30 cellular contexts compared by ENCODE assay signal in the genomic region with DNA sequence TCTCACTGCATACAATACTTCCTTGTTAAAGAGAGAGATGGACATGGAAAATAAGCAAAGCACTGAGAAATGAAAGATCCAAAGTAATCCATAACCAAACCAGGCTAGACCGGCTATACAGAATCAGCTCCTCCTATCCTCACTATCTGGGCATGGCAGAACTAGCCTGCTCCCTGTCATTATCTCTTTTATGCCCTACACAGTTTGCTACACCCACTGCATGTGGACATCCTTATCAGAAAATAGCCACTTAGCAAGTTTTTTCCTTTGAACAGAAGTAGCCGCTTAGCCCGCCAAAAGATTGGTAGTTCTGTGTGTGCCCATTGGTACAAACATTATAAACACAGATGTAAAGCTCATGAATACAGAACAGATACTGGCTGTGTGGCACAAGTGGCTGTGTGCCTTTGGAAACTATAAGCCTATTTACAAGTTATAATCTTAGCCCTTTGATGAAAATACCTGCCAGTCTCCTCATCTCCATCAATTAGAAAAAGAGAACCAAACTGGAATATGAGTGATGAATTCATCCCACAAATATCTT. TPM values are rescaled to one million over a fixed set of nuclear protein-coding genes. Genes with fewer than 3 reads are reported as not detected.
"Had no signal": no experiment of that assay in that cellular context is flagged by ENCODE, and none has a peak within 500 bp of the region (broad histone marks: within the 10 kb centered on the region; RNA-seq: fewer than 3 reads in every experiment).

No MANE protein-coding gene starts in this region.

- H3K9me3 ChIP-seq: ascending aorta, body of pancreas had no signal

- H3K27ac Mint-ChIP-seq: activated B cell treated with CpG ODN at 0.5 μM for 24 hours; activated CD4-positive, alpha-beta T cell treated with anti-CD3 and anti-CD28 coated beads, Interleukin-2, amount 10 ng/mL, durations not matched to agents 24 days and 14 days; activated CD8-positive, alpha-beta memory T cell treated with anti-CD3 and anti-CD28 coated beads, Interleukin-2, amount 10 ng/mL, durations not matched to agents 7 days and 5 days; activated naive CD4-positive, alpha-beta T cell treated with anti-CD3 and anti-CD28 coated beads, Interleukin-2, amount 50 U/mL, for 72 hours; activated naive CD8-positive, alpha-beta T cell treated with anti-CD3 and anti-CD28 coated beads, Interleukin-2, amount 50 U/mL, for 24 hours; activated T-cell treated with anti-CD3 and anti-CD28 coated beads, Interleukin-2, amount 50 U/mL, for 24 hours had no signal

- H3K27me3 ChIP-seq: ascending aorta, body of pancreas had no signal

- H3K4me1 ChIP-seq: body of pancreas had no signal

- H3K36me3 ChIP-seq: ascending aorta had no signal

- H3K9me3 Mint-ChIP-seq: activated B cell treated with CpG ODN at 0.5 μM for 24 hours; activated CD4-positive, alpha-beta T cell treated with anti-CD3 and anti-CD28 coated beads, Interleukin-2, amount 10 ng/mL, durations not matched to agents 24 days and 14 days; activated naive CD8-positive, alpha-beta T cell treated with anti-CD3 and anti-CD28 coated beads, Interleukin-2, amount 50 U/mL, for 24 hours; activated T-cell treated with anti-CD3 and anti-CD28 coated beads, Interleukin-2, amount 50 U/mL, for 24 hours; central memory CD8-positive, alpha-beta T cell had no signal

- H3K27ac ChIP-seq: ascending aorta, body of pancreas had no signal

- ATAC-seq: activated CD8-positive, alpha-beta memory T cell treated with anti-CD3 and anti-CD28 coated beads, Interleukin-2, amount 10 ng/mL, durations not matched to agents 7 days and 5 days; activated naive CD4-positive, alpha-beta T cell treated with anti-CD3 and anti-CD28 coated beads, Interleukin-2, amount 50 U/mL, for 72 hours; activated naive CD8-positive, alpha-beta T cell treated with anti-CD3 and anti-CD28 coated beads, Interleukin-2, amount 50 U/mL, for 24 hours; body of pancreas; PC-3 had no signal

- H3K36me3 Mint-ChIP-seq: activated CD8-positive, alpha-beta memory T cell treated with anti-CD3 and anti-CD28 coated beads, Interleukin-2, amount 10 ng/mL, durations not matched to agents 7 days and 5 days; activated naive CD4-positive, alpha-beta T cell treated with anti-CD3 and anti-CD28 coated beads, Interleukin-2, amount 50 U/mL, for 72 hours had no signal

- H3K4me3 Mint-ChIP-seq: activated B cell treated with CpG ODN at 0.5 μM for 24 hours; activated CD4-positive, alpha-beta T cell treated with anti-CD3 and anti-CD28 coated beads, Interleukin-2, amount 10 ng/mL, durations not matched to agents 24 days and 14 days; activated CD8-positive, alpha-beta memory T cell treated with anti-CD3 and anti-CD28 coated beads, Interleukin-2, amount 10 ng/mL, durations not matched to agents 7 days and 5 days; activated naive CD8-positive, alpha-beta T cell treated with anti-CD3 and anti-CD28 coated beads, Interleukin-2, amount 50 U/mL, for 24 hours; activated T-cell treated with anti-CD3 and anti-CD28 coated beads, Interleukin-2, amount 50 U/mL, for 24 hours; central memory CD8-positive, alpha-beta T cell had no signal

- H3K4me3 ChIP-seq: ascending aorta, body of pancreas had no signal

- DNase-seq: activated B cell treated with CpG ODN at 0.5 μM for 24 hours; activated CD4-positive, alpha-beta T cell treated with anti-CD3 and anti-CD28 coated beads for 1 hour; activated CD4-positive, alpha-beta T cell treated with anti-CD3 and anti-CD28 coated beads, Interleukin-2, amount 10 ng/mL, durations not matched to agents 24 days and 14 days; activated CD4-positive, alpha-beta T cell treated with anti-CD3 and anti-CD28 coated beads, Interleukin-2, amount 50 U/mL, for 48 hours; activated CD8-positive, alpha-beta memory T cell treated with anti-CD3 and anti-CD28 coated beads, Interleukin-2, amount 10 ng/mL, durations not matched to agents 7 days and 5 days; activated effector memory CD4-positive, alpha-beta T cell treated with anti-CD3 and anti-CD28 coated beads, Interleukin-2, amount 50 U/mL, for 16 hours; activated naive CD4-positive, alpha-beta T cell treated with Interleukin-2 at 50 U/mL for 16 hours; activated naive CD8-positive, alpha-beta T cell treated with anti-CD3 and anti-CD28 coated beads, Interleukin-2, amount 50 U/mL, for 24 hours; activated T-cell treated with anti-CD3 and anti-CD28 coated beads, Interleukin-2, amount 50 U/mL, for 24 hours; amniotic stem cell; body of pancreas; KG1; NCI-H1092; NCI-H1417; NCI-H2029; NCI-H2171 treated with DMSO at 0.1 percent for 48 hours; NCI-H345; NCI-H510A; NCI-H526 treated with DMSO at 0.1 percent for 48 hours; NK-92 treated with Interleukin-12 subunit alpha and Interleukin-12 subunit beta, amount 100 ng/mL, for 24 hours; PC-3; SHP77 treated with DMSO at 0.1 percent for 48 hours; T-helper 1 cell had no signal

RNA-seq across cellular contexts. Expression of a gene that starts 34.6 kb away (rescaled TPM):
- total RNA-seq: activated CD4-positive, alpha-beta T cell treated with anti-CD3 and anti-CD28 coated beads, Interleukin-2, amount 10 ng/mL, durations not matched to agents 24 days and 14 days; activated CD8-positive, alpha-beta memory T cell treated with anti-CD3 and anti-CD28 coated beads, Interleukin-2, amount 10 ng/mL, durations not matched to agents 7 days and 5 days; bronchial epithelial cell; LHCN-M2; SK-MEL-5; T-helper 2 cell treated with Interferon-gamma antibody and Interleukin-4, amounts not matched to agents 100 ng/mL and 5 ng/mL, for 36 hours had no signal
